In genomic region chr18:6363216-6363615, GRCh38 we compare ENCODE assay signal across 10 cellular contexts. TPM values are rescaled to one million over a fixed set of nuclear protein-coding genes. Genes with fewer than 3 reads are reported as not detected.
DNase-seq lines count a peak whose midpoint lies in the region; ATAC-seq and TF ChIP-seq lines count a peak whose summit lies in the region.
"Had no signal": no experiment of that assay in that cellular context is flagged by ENCODE, and none has a peak within 500 bp of the region (broad histone marks: within the 10 kb centered on the region; RNA-seq: fewer than 3 reads in every experiment).

No MANE protein-coding gene starts in this region.

- H3K27me3 ChIP-seq in psoas muscle (ENCODE audit: insufficient read depth in 3 of 3, low read length in 2 of 3) (no peaks in the 10 kb centered on the region), adrenal gland (no peaks in the 10 kb centered on the region)
- H3K27me3 ChIP-seq: BE2C had no signal

- TF ChIP-seq CTCF in GM10266 (IDR thresholded peaks at IDR 0.05; ENCODE audit: control insufficient read depth, insufficient read depth, low read depth, missing control alignments) (no peak), psoas muscle (IDR thresholded peaks at IDR 0.05) (no peak), adrenal gland (IDR thresholded peaks at IDR 0.05) (no peak)

- H3K27ac ChIP-seq in psoas muscle (no peak overlapping the region), adrenal gland (no peak overlapping the region)

- H3K36me3 ChIP-seq in psoas muscle (ENCODE audit: insufficient read depth in 1 of 2, low read depth in 1 of 2) (no peaks in the 10 kb centered on the region), adrenal gland (replicated peaks in 1 of 2) (no peaks in the 10 kb centered on the region)
- H3K36me3 ChIP-seq: BE2C had no signal

- no peaks in the 10 kb centered on the region for H3K9me3 ChIP-seq in psoas muscle
- no peaks in the 10 kb centered on the region for H3K9me3 ChIP-seq in adrenal gland (replicated peaks in 1 of 3)
- H3K9me3 ChIP-seq: BE2C had no signal

- WGBS in psoas muscle, 3 donors = 60 to 74% (median 62%) methylated on average over 7 of the region's 7 CpGs
- WGBS in adrenal gland, 4 donors = 83 to 88% (median 86%) methylated on average over 7 of the region's 7 CpGs

- DNase-seq in GM10266 (ENCODE audit: extremely low spot score) (peak; percentile 59), left cardiac atrium (no peak), psoas muscle (no peak), HCEC 1CT (no peak), adrenal gland (no peak)
- DNase-seq: BE2C, NCI-H1092 had no signal

- H3K4me3 ChIP-seq in psoas muscle (no peak overlapping the region), adrenal gland (no peak overlapping the region)

- intact Hi-C loops in left cardiac atrium (cut with DNase I) = no loop called here
- intact Hi-C loops in psoas muscle (cut with DNase I) = no loop called here
- intact Hi-C loops in adrenal gland (cut with DNase I) = no loop called here

- TF ChIP-seq POLR2A in adrenal gland (IDR thresholded peaks at IDR 0.05) = no peak

- H3K4me1 ChIP-seq in psoas muscle = no peaks in the 10 kb centered on the region
- peaks cover 0 to 3% of the 10 kb centered on the region in 2 donors for H3K4me1 ChIP-seq in adrenal gland (replicated peaks in 1 of 2)
- H3K4me1 ChIP-seq: BE2C had no signal

- peak; percentile 86 for ATAC-seq in GM19035 (IDR thresholded peaks at IDR 0.05; ENCODE audit: unreplicated experiment)
- ATAC-seq in HG02642 (IDR thresholded peaks at IDR 0.05; ENCODE audit: poor library complexity, unreplicated experiment) = peak; percentile 70
- peak; percentile 59 for ATAC-seq in HG03521 (IDR thresholded peaks at IDR 0.05; ENCODE audit: unreplicated experiment)
- no peak for ATAC-seq in left cardiac atrium
- ATAC-seq in psoas muscle = no peak

RNA-seq across cellular contexts. Expression of gene L3MBTL4, which starts 51.5 kb away (rescaled TPM):
- total RNA-seq in left cardiac atrium (10 to 100 TPM; 15.1 to 19.1 TPM), psoas muscle (1 to 10 TPM in 2 of 4 donors, under 1 TPM in 2; 0.20 to 1.3 (median 0.80) TPM), adrenal gland (10 to 100 TPM in 4 of 8 donors, 1 to 10 TPM in 4; 7.8 to 22.6 (median 9.8) TPM)
- polyA plus RNA-seq in psoas muscle (under 1 TPM; 0.04 to 0.22 (median 0.09) TPM), adrenal gland (1 to 10 TPM; 3.9 to 4.2 (median 3.9) TPM)

Comparison
In these comparisons a context has a peak if more than half of its experiments do, and no peak if none do; other contexts are left out.
1. ATAC-seq: peak in GM19035 (single experiment), HG02642 (single experiment) and HG03521 (single experiment); none in left cardiac atrium (0 of 2) and psoas muscle (0 of 4).